ENCODE assay signal across 7 cellular contexts in the genomic region with DNA sequence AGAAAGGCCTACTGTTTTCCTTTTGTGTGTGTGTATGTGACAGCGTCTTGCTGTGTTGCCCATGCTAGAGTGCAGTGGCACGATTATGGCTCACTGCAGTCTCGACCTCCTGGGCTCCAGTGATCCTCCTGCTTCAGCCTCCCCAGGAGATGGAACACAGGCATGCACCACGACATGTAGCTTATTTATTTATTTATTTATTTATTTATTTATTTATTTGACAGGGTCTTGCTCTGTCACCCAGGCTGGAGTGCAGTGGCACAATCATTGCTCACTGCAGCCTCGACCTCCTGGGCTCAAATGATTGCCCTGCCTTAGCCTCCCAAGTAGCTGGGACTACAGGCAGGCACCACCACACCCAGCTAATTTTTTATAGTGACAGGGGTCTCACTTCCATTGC.
DNase-seq lines count a peak whose midpoint lies in the region; ATAC-seq and TF ChIP-seq lines count a peak whose summit lies in the region.
"Not testable (repeated sequence)": the region's sequence is repeated elsewhere in the genome, so short reads cannot be mapped to it uniquely, and the experiment has no call there.

No MANE protein-coding gene starts in this region.

- peaks cover 13% of the 10 kb centered on the region for H3K79me2 ChIP-seq in hepatocyte

- 96% methylated on average over 4 of the region's 5 CpGs; no CpG with 5 or more reads in 1 of the 2 experiments for WGBS in endodermal cell (ENCODE audit: insufficient coverage in 1 of 2, insufficient read length in 1 of 2), 2 experiments
- 98% methylated on average over 5 of the region's 5 CpGs for WGBS in hepatocyte (ENCODE audit: low lambda C conversion rate, missing lambda C conversion rate)
- WGBS in sigmoid colon, 2 donors, result 95 to 98% methylated on average over 5 of the region's 5 CpGs
- 96 to 100% methylated on average over 1 to 5 of the region's 5 CpGs for WGBS in transverse colon (ENCODE audit: low coverage in 1 of 2), 2 donors

- H3K27me3 ChIP-seq in endodermal cell (ENCODE audit: control insufficient read depth, insufficient read depth, low read length, poor library complexity, severe bottlenecking); hepatocyte; muscle layer of colon (ENCODE audit: control insufficient read depth in 1 of 2, insufficient read depth in 2 of 2, low read length in 2 of 2); sigmoid colon; transverse colon: not testable (repeated sequence)

- not testable (repeated sequence) for H3K4me1 ChIP-seq in endodermal cell (ENCODE audit: control insufficient read depth, insufficient read depth, low read length)
- H3K4me1 ChIP-seq in hepatocyte (ENCODE audit: insufficient read depth), result peaks cover 21% of the 10 kb centered on the region
- H3K4me1 ChIP-seq in muscle layer of colon (ENCODE audit: insufficient read depth, low read length), result peaks cover 33% of the 10 kb centered on the region
- peaks cover 0 to 57% (median 34%) of the 10 kb centered on the region in 4 donors for H3K4me1 ChIP-seq in sigmoid colon
- peaks cover 0 to 10% (median 6%) of the 10 kb centered on the region in 4 donors for H3K4me1 ChIP-seq in transverse colon

- H2AFZ ChIP-seq in hepatocyte, result not testable (repeated sequence)

- not testable (repeated sequence) for H3K27me3 Mint-ChIP-seq in HFFc6 (ENCODE audit: insufficient read depth); activated CD8-positive, alpha-beta T cell treated with anti-CD3 and anti-CD28 coated beads, Interleukin-2, amount 10 ng/mL, durations not matched to agents 7 days and 5 days (ENCODE audit: low read depth); endodermal cell (ENCODE audit: insufficient read depth)

- H3K9me3 Mint-ChIP-seq in HFFc6; activated CD8-positive, alpha-beta T cell treated with anti-CD3 and anti-CD28 coated beads, Interleukin-2, amount 10 ng/mL, durations not matched to agents 7 days and 5 days (ENCODE audit: insufficient read depth); endodermal cell: not testable (repeated sequence)

- TF ChIP-seq POLR2A in sigmoid colon (IDR thresholded peaks at IDR 0.05); transverse colon (IDR thresholded peaks at IDR 0.05): not testable (repeated sequence)

- H3K9me2 ChIP-seq in hepatocyte (replicated peaks; ENCODE audit: insufficient read depth), result not testable (repeated sequence)

- not testable (repeated sequence) for H3K4me2 ChIP-seq in hepatocyte

- H4K20me1 ChIP-seq in hepatocyte (ENCODE audit: insufficient read depth, poor library complexity, severe bottlenecking), result not testable (repeated sequence)

- CTCF ChIA-PET in activated CD8-positive, alpha-beta T cell treated with anti-CD3 and anti-CD28 coated beads, Interleukin-2, amount 10 ng/mL, durations not matched to agents 7 days and 5 days (lab: Charles Lee), result not testable (repeated sequence)

- POLR2A ChIA-PET in activated CD8-positive, alpha-beta T cell treated with anti-CD3 and anti-CD28 coated beads, Interleukin-2, amount 10 ng/mL, durations not matched to agents 7 days and 5 days (lab: Charles Lee), result not testable (repeated sequence)

- not testable (repeated sequence) for TF ChIP-seq EP300 in sigmoid colon (IDR thresholded peaks at IDR 0.05); transverse colon (IDR thresholded peaks at IDR 0.05; ENCODE audit: low read depth)

- ATAC-seq in activated CD8-positive, alpha-beta T cell treated with anti-CD3 and anti-CD28 coated beads, Interleukin-2, amount 10 ng/mL, durations not matched to agents 7 days and 5 days, result not testable (repeated sequence)

- H3K9ac ChIP-seq in endodermal cell (ENCODE audit: extremely low read depth, low read length, poor library complexity, severe bottlenecking); muscle layer of colon (ENCODE audit: low read length): not testable (repeated sequence)

- not testable (repeated sequence) for DNase-seq in HFFc6; activated CD8-positive, alpha-beta T cell treated with anti-CD3 and anti-CD28 coated beads, Interleukin-2, amount 10 ng/mL, durations not matched to agents 7 days and 5 days; endodermal cell; hepatocyte (ENCODE audit: low spot score); sigmoid colon; transverse colon

- H3K36me3 Mint-ChIP-seq in HFFc6 (ENCODE audit: low read depth) (peaks cover 52% of the 10 kb centered on the region), endodermal cell (ENCODE audit: low read depth) (peaks cover 56% of the 10 kb centered on the region)
- H3K36me3 Mint-ChIP-seq in activated CD8-positive, alpha-beta T cell treated with anti-CD3 and anti-CD28 coated beads, Interleukin-2, amount 10 ng/mL, durations not matched to agents 7 days and 5 days (ENCODE audit: low read depth), result peaks cover 29% of the 10 kb centered on the region

- not testable (repeated sequence) for TF ChIP-seq CTCF in HFFc6 (IDR thresholded peaks at IDR 0.05); endodermal cell (conservative IDR thresholded peaks at IDR 0.05); hepatocyte (IDR thresholded peaks at IDR 0.05; ENCODE audit: poor library complexity); sigmoid colon (IDR thresholded peaks at IDR 0.05); transverse colon (IDR thresholded peaks at IDR 0.05)

- H3K27ac Mint-ChIP-seq in HFFc6 (peak overlapping the region; percentile 93), endodermal cell (peak overlapping the region; percentile 49)
- H3K27ac Mint-ChIP-seq in activated CD8-positive, alpha-beta T cell treated with anti-CD3 and anti-CD28 coated beads, Interleukin-2, amount 10 ng/mL, durations not matched to agents 7 days and 5 days, result peak overlapping the region; percentile 24

- not testable (repeated sequence) for H3K27ac ChIP-seq in endodermal cell (ENCODE audit: low read depth, low read length)
- H3K27ac ChIP-seq in hepatocyte, result peak overlapping the region; percentile 63
- peak overlapping the region; percentile 90 for H3K27ac ChIP-seq in muscle layer of colon (ENCODE audit: low read depth, low read length)
- H3K27ac ChIP-seq in sigmoid colon, result peak overlapping the region; percentile 70 to 86 (median 84)
- peak overlapping the region; percentile 59 to 80 (median 72) for H3K27ac ChIP-seq in transverse colon

- H3K4me1 Mint-ChIP-seq in HFFc6 (ENCODE audit: low read depth) (peaks cover 74% of the 10 kb centered on the region), endodermal cell (peaks cover 44% of the 10 kb centered on the region)
- not testable (repeated sequence) for H3K4me1 Mint-ChIP-seq in activated CD8-positive, alpha-beta T cell treated with anti-CD3 and anti-CD28 coated beads, Interleukin-2, amount 10 ng/mL, durations not matched to agents 7 days and 5 days (ENCODE audit: low read depth)

- not testable (repeated sequence) for H3K4me3 Mint-ChIP-seq in HFFc6; activated CD8-positive, alpha-beta T cell treated with anti-CD3 and anti-CD28 coated beads, Interleukin-2, amount 10 ng/mL, durations not matched to agents 7 days and 5 days; endodermal cell

- H3K36me3 ChIP-seq in endodermal cell (ENCODE audit: control insufficient read depth, insufficient read depth, low read length), result peaks cover 71% of the 10 kb centered on the region
- not testable (repeated sequence) for H3K36me3 ChIP-seq in hepatocyte (replicated peaks; ENCODE audit: insufficient read depth, low read depth)
- peaks cover 36% of the 10 kb centered on the region for H3K36me3 ChIP-seq in muscle layer of colon (ENCODE audit: insufficient read depth, low read length)
- peaks cover 0 to 36% (median 4%) of the 10 kb centered on the region in 4 donors for H3K36me3 ChIP-seq in sigmoid colon
- peaks cover 0 to 23% (median 6%) of the 10 kb centered on the region in 4 donors for H3K36me3 ChIP-seq in transverse colon

- not testable (repeated sequence) for H3K4me3 ChIP-seq in endodermal cell (ENCODE audit: low read length); hepatocyte; muscle layer of colon (ENCODE audit: low read depth in 1 of 2, low read length in 2 of 2); sigmoid colon; transverse colon

- in situ Hi-C loops in transverse colon (cut with MboI; ENCODE audit: low pct_ligation_motif_present in 1 of 4, low pct_unique_long_range_greater_than_20kb in 1 of 4, low sequenced_read_pairs in 3 of 4), result loop anchor here in 2 of 4 donors (25.0 kb wide), 1 partner anchor 165 kb away; no protein-coding TSS in a partner anchor

- H3K9me3 ChIP-seq in endodermal cell (ENCODE audit: control insufficient read depth, low read length); hepatocyte (ENCODE audit: low read depth); muscle layer of colon (ENCODE audit: low read length); sigmoid colon; transverse colon: not testable (repeated sequence)

- intact Hi-C loops in sigmoid colon (cut with DNase I); transverse colon (cut with DNase I; ENCODE audit: low total_unique reads): not testable (repeated sequence)

Comparison
In these comparisons a context has a peak if more than half of its experiments do, and no peak if none do; other contexts are left out.
1. H3K27ac Mint-ChIP-seq: peak in every context shown above with its lines; median percentile 93 in HFFc6; 49 in endodermal cell; 24 in activated CD8-positive, alpha-beta T cell treated with anti-CD3 and anti-CD28 coated beads, Interleukin-2, amount 10 ng/mL, durations not matched to agents 7 days and 5 days.